In genomic region chr14:59299731-59300130, GRCh38 we compare ENCODE assay signal across 36 cellular contexts.
"Had no signal": no experiment of that assay in that cellular context is flagged by ENCODE, and none has a peak within 500 bp of the region (broad histone marks: within the 10 kb centered on the region; RNA-seq: fewer than 3 reads in every experiment).

No MANE protein-coding gene starts in this region.

- H3K4me3 ChIP-seq: PC-9 had no signal

- H3K9me3 Mint-ChIP-seq: activated B cell treated with CpG ODN at 0.5 μM for 24 hours; activated CD4-positive, alpha-beta memory T cell treated with anti-CD3 and anti-CD28 coated beads, Interleukin-2, amount 10 ng/mL, durations not matched to agents 7 days and 5 days; activated naive CD4-positive, alpha-beta T cell treated with anti-CD3 and anti-CD28 coated beads, Interleukin-2, amount 10 ng/mL, durations not matched to agents 7 days and 5 days; activated naive CD8-positive, alpha-beta T cell treated with anti-CD3 and anti-CD28 coated beads, Interleukin-2, amount 50 U/mL, for 24 hours; brain had no signal

- H3K27ac Mint-ChIP-seq: activated B cell treated with CpG ODN at 0.5 μM for 24 hours; activated CD4-positive, alpha-beta memory T cell treated with anti-CD3 and anti-CD28 coated beads, Interleukin-2, amount 10 ng/mL, durations not matched to agents 7 days and 5 days; activated CD8-positive, alpha-beta memory T cell treated with anti-CD3 and anti-CD28 coated beads, Interleukin-2, amount 10 ng/mL, durations not matched to agents 7 days and 5 days; activated naive CD4-positive, alpha-beta T cell treated with anti-CD3 and anti-CD28 coated beads, Interleukin-2, amount 10 ng/mL, durations not matched to agents 7 days and 5 days; activated naive CD8-positive, alpha-beta T cell; activated naive CD8-positive, alpha-beta T cell treated with anti-CD3 and anti-CD28 coated beads, Interleukin-2, amount 50 U/mL, for 24 hours had no signal

- ATAC-seq: activated CD8-positive, alpha-beta memory T cell treated with anti-CD3 and anti-CD28 coated beads, Interleukin-2, amount 10 ng/mL, durations not matched to agents 7 days and 5 days; activated naive CD8-positive, alpha-beta T cell treated with anti-CD3 and anti-CD28 coated beads, Interleukin-2, amount 50 U/mL, for 24 hours; Right ventricle myocardium inferior; SK-N-SH treated with all-trans-retinoic acid at 6 μM for 48 hours had no signal

- H3K4me2 ChIP-seq: PC-9 had no signal

- H3K27ac ChIP-seq: PC-9, RWPE1, VCaP had no signal

- FAIRE-seq: bronchial epithelial cell, RCC 7860 had no signal

- H2AFZ ChIP-seq: PC-9 had no signal

- H3K36me3 Mint-ChIP-seq: activated naive CD8-positive, alpha-beta T cell had no signal

- H3K4me3 Mint-ChIP-seq: activated B cell treated with CpG ODN at 0.5 μM for 24 hours; activated CD4-positive, alpha-beta memory T cell treated with anti-CD3 and anti-CD28 coated beads, Interleukin-2, amount 10 ng/mL, durations not matched to agents 7 days and 5 days; activated CD8-positive, alpha-beta memory T cell treated with anti-CD3 and anti-CD28 coated beads, Interleukin-2, amount 10 ng/mL, durations not matched to agents 7 days and 5 days; activated naive CD4-positive, alpha-beta T cell treated with anti-CD3 and anti-CD28 coated beads, Interleukin-2, amount 10 ng/mL, durations not matched to agents 7 days and 5 days; activated naive CD8-positive, alpha-beta T cell; activated naive CD8-positive, alpha-beta T cell treated with anti-CD3 and anti-CD28 coated beads, Interleukin-2, amount 50 U/mL, for 24 hours; brain had no signal

- DNase-seq: activated B cell treated with CpG ODN at 0.5 μM for 24 hours; activated CD4-positive, alpha-beta memory T cell treated with anti-CD3 and anti-CD28 coated beads, Interleukin-2, amount 10 ng/mL, durations not matched to agents 7 days and 5 days; activated CD4-positive, alpha-beta T cell treated with anti-CD3 and anti-CD28 coated beads for 1 hour; activated CD4-positive, alpha-beta T cell treated with anti-CD3 and anti-CD28 coated beads for 48 hours; activated CD8-positive, alpha-beta memory T cell treated with anti-CD3 and anti-CD28 coated beads for 24 hours; activated CD8-positive, alpha-beta memory T cell treated with anti-CD3 and anti-CD28 coated beads, Interleukin-2, amount 10 ng/mL, durations not matched to agents 7 days and 5 days; activated CD8-positive, alpha-beta memory T cell treated with anti-CD3 and anti-CD28 coated beads, Interleukin-2, amount 50 U/mL, for 48 hours; activated effector memory CD4-positive, alpha-beta T cell treated with Interleukin-2 at 50 U/mL for 16 hours; activated naive CD4-positive, alpha-beta T cell treated with anti-CD3 and anti-CD28 coated beads, Interleukin-2, amount 10 ng/mL, durations not matched to agents 7 days and 5 days; activated naive CD8-positive, alpha-beta T cell treated with anti-CD3 and anti-CD28 coated beads, Interleukin-2, amount 50 U/mL, for 24 hours; activated T-cell treated with anti-CD3 and anti-CD28 coated beads, Interleukin-2, amount 50 U/mL, for 48 hours; anterior cingulate cortex; central memory CD4-positive, alpha-beta T cell; NCI-H1105; NCI-H1417 treated with DMSO at 0.1 percent for 48 hours; NCI-H187 treated with DMSO at 0.1 percent for 48 hours; NCI-H2081; NCI-H2171 treated with DMSO at 0.1 percent for 48 hours; NCI-H2227 treated with DMSO at 0.1 percent for 48 hours; NCI-H446; NCI-H510A treated with DMSO at 0.1 percent for 48 hours; NCI-H82; PC-9; SIG-M5; SW 1271; T-helper 1 cell; T-helper 2 cell; T-helper 9 cell had no signal

- H3K27me3 Mint-ChIP-seq: activated B cell treated with CpG ODN at 0.5 μM for 24 hours; activated CD4-positive, alpha-beta memory T cell treated with anti-CD3 and anti-CD28 coated beads, Interleukin-2, amount 10 ng/mL, durations not matched to agents 7 days and 5 days; activated CD8-positive, alpha-beta memory T cell treated with anti-CD3 and anti-CD28 coated beads, Interleukin-2, amount 10 ng/mL, durations not matched to agents 7 days and 5 days; activated naive CD4-positive, alpha-beta T cell treated with anti-CD3 and anti-CD28 coated beads, Interleukin-2, amount 10 ng/mL, durations not matched to agents 7 days and 5 days; activated naive CD8-positive, alpha-beta T cell; activated naive CD8-positive, alpha-beta T cell treated with anti-CD3 and anti-CD28 coated beads, Interleukin-2, amount 50 U/mL, for 24 hours; brain had no signal
